Comparison of ENCODE assay signal across 20 cellular contexts in the genomic region with DNA sequence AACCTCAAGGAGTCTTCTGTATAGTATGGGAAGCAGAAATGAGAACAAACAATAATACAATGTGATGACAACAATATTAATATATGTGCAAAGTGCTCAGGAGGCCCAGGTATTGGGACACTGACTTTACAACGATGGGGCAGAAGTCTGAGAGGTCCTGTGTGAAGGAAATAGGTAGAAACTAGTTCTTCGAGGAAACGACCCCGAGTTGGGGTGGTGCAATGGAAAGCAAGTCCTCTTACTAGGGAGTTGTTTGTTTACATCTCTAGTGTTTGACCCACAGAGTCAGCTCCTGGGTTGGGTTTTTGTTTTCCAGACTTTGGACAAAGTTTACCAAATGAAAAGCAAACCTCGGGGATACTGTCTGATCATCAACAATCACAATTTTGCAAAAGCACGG.
"Had no signal": no experiment of that assay in that cellular context is flagged by ENCODE, and none has a peak within 500 bp of the region (broad histone marks: within the 10 kb centered on the region; RNA-seq: fewer than 3 reads in every experiment).

No MANE protein-coding gene starts in this region.

- H3K4me3 Mint-ChIP-seq: activated naive CD8-positive, alpha-beta T cell treated with anti-CD3 and anti-CD28 coated beads, Interleukin-2, amount 50 U/mL, for 24 hours; mesothelial cell of epicardium; T-helper 1 cell treated with Interleukin-12 subunit alpha and Interleukin-12 subunit beta and Interleukin-4 antibody, amounts not matched to agents 30 μg/mL and 1 μg/mL, for 36 hours had no signal

- H3K27me3 ChIP-seq: brain microvascular endothelial cell, ovary, tibial artery had no signal

- H3K4me1 Mint-ChIP-seq: mesothelial cell of epicardium had no signal

- H3K4me3 ChIP-seq: coronary artery, lung, ovary, psoas muscle, tibial artery had no signal

- H3K27ac Mint-ChIP-seq: activated naive CD8-positive, alpha-beta T cell treated with anti-CD3 and anti-CD28 coated beads, Interleukin-2, amount 50 U/mL, for 24 hours; mesothelial cell of epicardium; T-helper 1 cell treated with Interleukin-12 subunit alpha and Interleukin-12 subunit beta and Interleukin-4 antibody, amounts not matched to agents 30 μg/mL and 1 μg/mL, for 36 hours had no signal

- H3K4me1 ChIP-seq: psoas muscle, tibial artery had no signal

- ATAC-seq: activated naive CD8-positive, alpha-beta T cell treated with anti-CD3 and anti-CD28 coated beads, Interleukin-2, amount 50 U/mL, for 24 hours; left lobe of liver; psoas muscle; right cardiac atrium had no signal

- H3K27ac ChIP-seq: brain microvascular endothelial cell, coronary artery, ovary, psoas muscle, tibial artery had no signal

- H3K9me3 ChIP-seq: ovary, psoas muscle, tibial artery had no signal

- H3K36me3 ChIP-seq: ovary had no signal

- H3K27me3 Mint-ChIP-seq: activated naive CD8-positive, alpha-beta T cell treated with anti-CD3 and anti-CD28 coated beads, Interleukin-2, amount 50 U/mL, for 24 hours had no signal

- H3K9me3 Mint-ChIP-seq: activated naive CD8-positive, alpha-beta T cell treated with anti-CD3 and anti-CD28 coated beads, Interleukin-2, amount 50 U/mL, for 24 hours; mesothelial cell of epicardium; T-helper 1 cell treated with Interleukin-12 subunit alpha and Interleukin-12 subunit beta and Interleukin-4 antibody, amounts not matched to agents 30 μg/mL and 1 μg/mL, for 36 hours had no signal

- DNase-seq: activated CD4-positive, alpha-beta T cell treated with anti-CD3 and anti-CD28 coated beads for 48 hours; activated CD8-positive, alpha-beta memory T cell treated with anti-CD3 and anti-CD28 coated beads for 24 hours; activated CD8-positive, alpha-beta memory T cell treated with anti-CD3 and anti-CD28 coated beads, Interleukin-2, amount 50 U/mL, for 48 hours; activated naive CD8-positive, alpha-beta T cell treated with anti-CD3 and anti-CD28 coated beads, Interleukin-2, amount 50 U/mL, for 24 hours; aorta; brain microvascular endothelial cell; erythroblast; head of caudate nucleus; kidney; ovary; psoas muscle; right cardiac atrium; stimulated activated CD4-positive, alpha-beta T cell treated with anti-CD3 and anti-CD28 coated beads, Interleukin-2, amount 100 ng/mL, for 24 hours; stimulated activated naive CD4-positive, alpha-beta T cell treated with Interleukin-2 at 50 U/mL for 16 hours; tibial artery had no signal
